In the genomic region with DNA sequence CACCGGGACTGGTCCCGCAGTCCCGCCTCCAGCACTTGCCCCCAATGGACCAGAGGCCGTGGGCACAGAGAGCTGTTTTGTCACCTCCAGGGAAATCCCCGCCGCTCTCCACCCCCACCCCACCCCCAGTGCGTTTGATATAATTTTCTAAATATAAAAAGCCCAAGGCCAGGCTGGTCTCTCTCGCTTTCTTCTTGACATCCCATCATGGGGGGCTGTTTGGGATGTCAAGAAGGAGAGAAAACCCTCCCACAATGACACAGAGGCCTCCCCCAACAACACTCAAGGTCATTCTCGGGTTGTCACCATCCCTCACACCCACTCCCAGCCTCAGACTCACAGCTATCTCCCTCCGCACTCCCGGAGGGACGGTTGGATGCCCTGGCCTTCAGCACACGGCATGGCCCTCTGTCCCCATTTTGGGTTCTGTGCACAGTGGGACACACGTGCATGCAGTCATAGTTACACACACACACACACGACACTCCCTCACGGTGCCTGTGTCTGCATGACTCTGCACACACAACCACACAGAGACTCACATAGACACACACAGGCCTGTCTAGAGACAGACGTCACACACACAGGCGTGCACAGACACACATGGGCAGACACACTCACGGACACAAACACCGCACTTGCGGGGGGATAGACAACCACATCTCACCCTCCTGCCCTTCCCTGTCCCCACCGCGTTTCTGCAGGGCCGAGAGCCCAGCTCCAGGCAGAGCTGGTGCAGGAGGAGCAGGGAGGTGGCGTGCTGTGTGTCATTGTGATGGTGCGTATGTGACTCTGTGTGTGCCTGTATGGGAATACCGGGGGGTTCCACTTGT, we compare ENCODE assay signal across 1 cellular context.
TF ChIP-seq lines count a peak whose summit lies in the region.

No MANE protein-coding gene starts in this region.

TF ChIP-seq in GM23338, 12 proteins besides CTCF, POLR2A, EP300 and RAD21:
- TF ChIP-seq, protein P1, sequence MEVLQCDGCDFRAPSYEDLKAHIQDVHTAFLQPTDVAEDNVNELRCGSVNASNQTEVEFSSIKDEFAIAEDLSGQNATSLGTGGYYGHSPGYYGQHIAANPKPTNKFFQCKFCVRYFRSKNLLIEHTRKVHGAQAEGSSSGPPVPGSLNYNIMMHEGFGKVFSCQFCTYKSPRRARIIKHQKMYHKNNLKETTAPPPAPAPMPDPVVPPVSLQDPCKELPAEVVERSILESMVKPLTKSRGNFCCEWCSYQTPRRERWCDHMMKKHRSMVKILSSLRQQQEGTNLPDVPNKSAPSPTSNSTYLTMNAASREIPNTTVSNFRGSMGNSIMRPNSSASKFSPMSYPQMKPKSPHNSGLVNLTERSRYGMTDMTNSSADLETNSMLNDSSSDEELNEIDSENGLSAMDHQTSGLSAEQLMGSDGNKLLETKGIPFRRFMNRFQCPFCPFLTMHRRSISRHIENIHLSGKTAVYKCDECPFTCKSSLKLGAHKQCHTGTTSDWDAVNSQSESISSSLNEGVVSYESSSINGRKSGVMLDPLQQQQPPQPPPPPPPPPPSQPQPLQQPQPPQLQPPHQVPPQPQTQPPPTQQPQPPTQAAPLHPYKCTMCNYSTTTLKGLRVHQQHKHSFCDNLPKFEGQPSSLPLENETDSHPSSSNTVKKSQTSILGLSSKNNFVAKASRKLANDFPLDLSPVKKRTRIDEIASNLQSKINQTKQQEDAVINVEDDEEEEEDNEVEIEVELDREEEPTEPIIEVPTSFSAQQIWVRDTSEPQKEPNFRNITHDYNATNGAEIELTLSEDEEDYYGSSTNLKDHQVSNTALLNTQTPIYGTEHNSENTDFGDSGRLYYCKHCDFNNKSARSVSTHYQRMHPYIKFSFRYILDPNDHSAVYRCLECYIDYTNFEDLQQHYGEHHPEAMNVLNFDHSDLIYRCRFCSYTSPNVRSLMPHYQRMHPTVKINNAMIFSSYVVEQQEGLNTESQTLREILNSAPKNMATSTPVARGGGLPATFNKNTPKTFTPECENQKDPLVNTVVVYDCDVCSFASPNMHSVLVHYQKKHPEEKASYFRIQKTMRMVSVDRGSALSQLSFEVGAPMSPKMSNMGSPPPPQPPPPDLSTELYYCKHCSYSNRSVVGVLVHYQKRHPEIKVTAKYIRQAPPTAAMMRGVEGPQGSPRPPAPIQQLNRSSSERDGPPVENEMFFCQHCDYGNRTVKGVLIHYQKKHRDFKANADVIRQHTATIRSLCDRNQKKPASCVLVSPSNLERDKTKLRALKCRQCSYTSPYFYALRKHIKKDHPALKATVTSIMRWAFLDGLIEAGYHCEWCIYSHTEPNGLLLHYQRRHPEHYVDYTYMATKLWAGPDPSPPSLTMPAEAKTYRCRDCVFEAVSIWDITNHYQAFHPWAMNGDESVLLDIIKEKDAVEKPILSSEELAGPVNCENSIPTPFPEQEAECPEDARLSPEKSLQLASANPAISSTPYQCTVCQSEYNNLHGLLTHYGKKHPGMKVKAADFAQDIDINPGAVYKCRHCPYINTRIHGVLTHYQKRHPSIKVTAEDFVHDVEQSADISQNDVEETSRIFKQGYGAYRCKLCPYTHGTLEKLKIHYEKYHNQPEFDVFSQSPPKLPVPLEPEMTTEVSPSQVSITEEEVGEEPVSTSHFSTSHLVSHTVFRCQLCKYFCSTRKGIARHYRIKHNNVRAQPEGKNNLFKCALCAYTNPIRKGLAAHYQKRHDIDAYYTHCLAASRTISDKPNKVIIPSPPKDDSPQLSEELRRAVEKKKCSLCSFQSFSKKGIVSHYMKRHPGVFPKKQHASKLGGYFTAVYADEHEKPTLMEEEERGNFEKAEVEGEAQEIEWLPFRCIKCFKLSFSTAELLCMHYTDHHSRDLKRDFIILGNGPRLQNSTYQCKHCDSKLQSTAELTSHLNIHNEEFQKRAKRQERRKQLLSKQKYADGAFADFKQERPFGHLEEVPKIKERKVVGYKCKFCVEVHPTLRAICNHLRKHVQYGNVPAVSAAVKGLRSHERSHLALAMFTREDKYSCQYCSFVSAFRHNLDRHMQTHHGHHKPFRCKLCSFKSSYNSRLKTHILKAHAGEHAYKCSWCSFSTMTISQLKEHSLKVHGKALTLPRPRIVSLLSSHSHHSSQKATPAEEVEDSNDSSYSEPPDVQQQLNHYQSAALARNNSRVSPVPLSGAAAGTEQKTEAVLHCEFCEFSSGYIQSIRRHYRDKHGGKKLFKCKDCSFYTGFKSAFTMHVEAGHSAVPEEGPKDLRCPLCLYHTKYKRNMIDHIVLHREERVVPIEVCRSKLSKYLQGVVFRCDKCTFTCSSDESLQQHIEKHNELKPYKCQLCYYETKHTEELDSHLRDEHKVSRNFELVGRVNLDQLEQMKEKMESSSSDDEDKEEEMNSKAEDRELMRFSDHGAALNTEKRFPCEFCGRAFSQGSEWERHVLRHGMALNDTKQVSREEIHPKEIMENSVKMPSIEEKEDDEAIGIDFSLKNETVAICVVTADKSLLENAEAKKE (CRISPR knock-in tag; IDR thresholded peaks at IDR 0.05) = no peak
- peak; percentile 69 for TF ChIP-seq EZH2 (IDR thresholded peaks at IDR 0.05; ENCODE audit: low read depth, unreplicated experiment)
